ENCODE assay signal across 9 cellular contexts in genomic region chr19:10230155-10230903, GRCh38. TPM values are rescaled to one million over a fixed set of nuclear protein-coding genes. Genes with fewer than 3 reads are reported as not detected.
DNase-seq lines count a peak whose midpoint lies in the region; ATAC-seq and TF ChIP-seq lines count a peak whose summit lies in the region.
"Had no signal": no experiment of that assay in that cellular context is flagged by ENCODE, and none has a peak within 500 bp of the region (broad histone marks: within the 10 kb centered on the region; RNA-seq: fewer than 3 reads in every experiment).

No MANE protein-coding gene starts in this region.

- H3K36me3 ChIP-seq in GM06990 (ENCODE audit: control insufficient read depth, insufficient read depth, low read length) = no peaks in the 10 kb centered on the region
- H3K36me3 ChIP-seq in KOPT-K1 (ENCODE audit: insufficient read depth, low read length) = no peaks in the 10 kb centered on the region
- no peaks in the 10 kb centered on the region for H3K36me3 ChIP-seq in subcutaneous abdominal adipose tissue (ENCODE audit: control insufficient read depth in 5 of 5, insufficient read depth in 5 of 5, low read length in 5 of 5)

- peak overlapping the region; percentile 86 for H3K4me3 Mint-ChIP-seq in nephron progenitor cell

- H3K27me3 Mint-ChIP-seq in nephron progenitor cell (ENCODE audit: low read depth, poor library complexity) = no peaks in the 10 kb centered on the region

- H3K4me1 Mint-ChIP-seq in nephron progenitor cell = peaks cover 42% of the 10 kb centered on the region

- TF ChIP-seq CTCF in GM06990 (IDR thresholded peaks at IDR 0.05; ENCODE audit: insufficient read depth, low read length, poor library complexity, severe bottlenecking) = no peak
- no peak for TF ChIP-seq CTCF in nephron progenitor cell (IDR thresholded peaks at IDR 0.05)

- H3K9ac ChIP-seq in subcutaneous abdominal adipose tissue (ENCODE audit: low read length in 5 of 5) = peak overlapping the region in 4 of 5 donors; percentile 83 to 89 (median 86)

- H3K9me3 ChIP-seq in KOPT-K1 (ENCODE audit: insufficient read depth, low read length, poor library complexity, severe bottlenecking) (no peaks in the 10 kb centered on the region), subcutaneous abdominal adipose tissue (ENCODE audit: control insufficient read depth in 5 of 5, low read length in 5 of 5) (no peaks in the 10 kb centered on the region)

- no peak overlapping the region for H3K27ac Mint-ChIP-seq in nephron progenitor cell

- H3K27me3 ChIP-seq in GM06990 (replicated peaks; ENCODE audit: control insufficient read depth, insufficient read depth, low read length) (no peaks in the 10 kb centered on the region), subcutaneous abdominal adipose tissue (ENCODE audit: control insufficient read depth in 5 of 5, insufficient read depth in 4 of 5, low read length in 5 of 5) (peaks cover 0 to 21% (median 8%) of the 10 kb centered on the region in 5 donors)

- peak; percentile 7 for ATAC-seq in esophagus mucosa

- H3K9me3 Mint-ChIP-seq in nephron progenitor cell = no peaks in the 10 kb centered on the region

- no peaks in the 10 kb centered on the region for H3K36me3 Mint-ChIP-seq in nephron progenitor cell (ENCODE audit: low read depth)

- DNase-seq in GM06990 (ENCODE audit: extremely low read depth, insufficient read length) = peak; percentile 63
- peak; percentile 40 for DNase-seq in activated T-cell treated with anti-CD3 and anti-CD28 coated beads for 1 hour (ENCODE audit: low read depth)
- peak; percentile 79 for DNase-seq in nephron progenitor cell
- DNase-seq in DMS153 treated with DMSO at 0.1 percent for 48 hours (lab: John Stamatoyannopoulos, UW; ENCODE audit: unreplicated experiment) = no peak
- no peak for DNase-seq in NCI-H446 treated with DMSO at 0.1 percent for 48 hours (lab: John Stamatoyannopoulos, UW)

- H3K27ac ChIP-seq in KOPT-K1 (ENCODE audit: low read depth, low read length, poor library complexity, severe bottlenecking) (peak overlapping the region; percentile 42), subcutaneous abdominal adipose tissue (ENCODE audit: low read depth, low read length) (peak overlapping the region; percentile 67)

- H3K4me3 ChIP-seq in GM06990 (replicated peaks; ENCODE audit: low read depth, low read length) (peak overlapping the region; percentile 91), subcutaneous abdominal adipose tissue (ENCODE audit: low read depth in 1 of 5, low read length in 5 of 5) (peak overlapping the region in 4 of 5 donors; percentile 79 to 84 (median 80))

- H3K4me1 ChIP-seq in subcutaneous abdominal adipose tissue (ENCODE audit: control insufficient read depth in 5 of 5, insufficient read depth in 5 of 5, low read length in 5 of 5) = peaks cover 6 to 49% (median 29%) of the 10 kb centered on the region in 5 donors

RNA-seq across cellular contexts. Expression of gene S1PR2, which starts 0.8 kb away (rescaled TPM):
- total RNA-seq in esophagus mucosa = 2.5 TPM

RNA-seq across cellular contexts. Expression of gene MRPL4, which starts 21.7 kb away (rescaled TPM):
- 68.7 TPM for total RNA-seq in esophagus mucosa

RNA-seq across cellular contexts. Expression of gene DNMT1, which starts 35.6 kb away (rescaled TPM):
- 63.7 TPM for total RNA-seq in esophagus mucosa

RNA-seq across cellular contexts. Expression of gene ICAM1, which starts 40.6 kb away (rescaled TPM):
- 3.5 TPM for total RNA-seq in esophagus mucosa

RNA-seq across cellular contexts. Expression of gene ICAM4, which starts 56.4 kb away (rescaled TPM):
- not detected for total RNA-seq in esophagus mucosa
- total RNA-seq: NCI-H460 had no signal

Comparison
In these comparisons a context has a peak if more than half of its experiments do, and no peak if none do; other contexts are left out.
1. DNase-seq: peak in GM06990 (single experiment), activated T-cell treated with anti-CD3 and anti-CD28 coated beads for 1 hour (single experiment) and nephron progenitor cell (single experiment); none in DMS153 treated with DMSO at 0.1 percent for 48 hours (single experiment) and NCI-H446 treated with DMSO at 0.1 percent for 48 hours (single experiment).